2 cellular contexts compared by ENCODE assay signal in the genomic region with DNA sequence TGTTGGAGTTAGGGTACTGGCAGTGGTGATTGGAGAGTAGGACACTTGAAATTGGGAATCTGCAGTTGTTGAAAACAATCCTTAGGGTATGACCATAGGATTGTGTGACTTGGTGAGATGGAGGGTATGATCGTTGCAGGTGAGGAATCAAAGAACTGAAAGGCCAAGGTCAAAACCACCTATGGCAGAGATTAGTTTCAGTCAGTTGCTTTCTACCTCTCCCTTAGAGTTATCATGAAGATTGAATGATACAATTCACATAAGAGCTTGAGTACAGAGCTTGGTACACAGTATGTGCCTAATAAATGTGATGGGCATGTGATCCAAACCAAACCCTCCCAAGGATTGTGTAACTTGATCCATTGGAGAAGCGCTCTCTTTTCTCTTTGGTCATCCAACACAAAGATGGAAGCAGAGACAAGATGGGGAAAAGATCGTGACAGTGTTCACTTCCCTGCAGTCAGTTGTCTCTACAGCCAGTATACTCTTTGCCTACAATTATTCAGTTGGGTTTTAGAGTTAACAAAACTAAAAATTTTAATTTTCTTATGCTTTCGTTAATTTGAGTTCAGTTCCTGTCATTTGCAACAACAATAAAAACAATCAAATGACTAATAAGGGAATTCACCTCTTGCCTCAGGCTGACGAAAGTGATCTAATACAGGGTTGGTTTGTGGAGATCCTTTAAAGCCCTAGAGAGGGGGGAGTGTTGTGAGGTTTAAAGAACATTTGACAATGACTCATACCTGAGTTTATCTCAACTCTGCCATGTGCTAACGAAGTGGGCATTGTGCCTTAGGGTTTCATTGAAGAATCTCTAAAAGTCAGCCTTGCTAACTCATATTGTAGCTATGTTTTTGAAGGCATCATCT.
TF ChIP-seq lines count a peak whose summit lies in the region.

No MANE protein-coding gene starts in this region.

TF ChIP-seq in IMR-90, 13 proteins besides CTCF, POLR2A, EP300 and RAD21:
- no peak for TF ChIP-seq FOS (IDR thresholded peaks at IDR 0.05; ENCODE audit: low read depth, low read length)
- TF ChIP-seq MAZ (IDR thresholded peaks at IDR 0.05; ENCODE audit: borderline replicate concordance, low read depth, low read length) = no peak
- TF ChIP-seq NFE2L2 (IDR thresholded peaks at IDR 0.05; ENCODE audit: low read depth, low read length) = no peak
- no peak for TF ChIP-seq BHLHE40 (IDR thresholded peaks at IDR 0.05; ENCODE audit: low read depth, low read length)
- no peak for TF ChIP-seq CHD1 (IDR thresholded peaks at IDR 0.05; ENCODE audit: low read depth, low read length)
- TF ChIP-seq CEBPB (IDR thresholded peaks at IDR 0.05; ENCODE audit: low read depth, low read length) = no peak
- TF ChIP-seq SMC3 (IDR thresholded peaks at IDR 0.05; ENCODE audit: low read depth, low read length) = no peak
- TF ChIP-seq RFX5 (IDR thresholded peaks at IDR 0.05; ENCODE audit: low read depth, low read length) = no peak
- no peak for TF ChIP-seq ELK1 (IDR thresholded peaks at IDR 0.05; ENCODE audit: borderline replicate concordance, low read depth, low read length)
- TF ChIP-seq, protein P1, sequence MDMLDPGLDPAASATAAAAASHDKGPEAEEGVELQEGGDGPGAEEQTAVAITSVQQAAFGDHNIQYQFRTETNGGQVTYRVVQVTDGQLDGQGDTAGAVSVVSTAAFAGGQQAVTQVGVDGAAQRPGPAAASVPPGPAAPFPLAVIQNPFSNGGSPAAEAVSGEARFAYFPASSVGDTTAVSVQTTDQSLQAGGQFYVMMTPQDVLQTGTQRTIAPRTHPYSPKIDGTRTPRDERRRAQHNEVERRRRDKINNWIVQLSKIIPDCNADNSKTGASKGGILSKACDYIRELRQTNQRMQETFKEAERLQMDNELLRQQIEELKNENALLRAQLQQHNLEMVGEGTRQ (IDR thresholded peaks at IDR 0.05; ENCODE audit: low read depth, low read length) = no peak
- TF ChIP-seq MAFK (IDR thresholded peaks at IDR 0.05; ENCODE audit: low read depth, low read length) = no peak
- TF ChIP-seq RCOR1 (IDR thresholded peaks at IDR 0.05; ENCODE audit: insufficient replicate concordance, low read length) = no peak
- TF ChIP-seq MXI1 (IDR thresholded peaks at IDR 0.05; ENCODE audit: borderline replicate concordance, low read depth, low read length) = no peak

TF ChIP-seq in GM12891, 5 proteins besides CTCF, POLR2A, EP300 and RAD21 (continued from another document):
- TF ChIP-seq TAF1 (IDR thresholded peaks at IDR 0.05; ENCODE audit: low read depth, low read length) (no peak), SPI1 (IDR thresholded peaks at IDR 0.05; ENCODE audit: low read depth, low read length) (no peak), POU2F2 (IDR thresholded peaks at IDR 0.05; ENCODE audit: low read depth, low read length) (no peak)
